ENCODE assay signal across 15 cellular contexts in the genomic region with DNA sequence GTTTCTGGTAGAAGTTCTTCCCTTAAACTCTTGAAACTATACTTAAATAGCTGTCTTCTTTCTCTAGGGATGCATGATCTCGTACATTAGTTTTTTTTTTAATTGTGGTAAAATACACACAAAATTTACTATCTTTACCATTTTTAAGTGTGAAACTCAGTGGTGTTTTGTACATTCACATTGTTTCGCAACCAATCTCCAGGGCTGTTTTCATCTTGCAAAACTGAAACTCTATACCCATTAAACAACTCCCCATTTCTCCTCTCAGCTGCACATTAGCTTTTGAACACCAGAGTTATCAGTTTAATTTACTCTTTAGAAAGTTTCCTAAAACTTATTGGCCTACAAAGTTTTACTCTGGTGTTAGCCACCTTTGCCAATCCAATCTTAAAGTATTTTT.
"Had no signal": no experiment of that assay in that cellular context is flagged by ENCODE, and none has a peak within 500 bp of the region (broad histone marks: within the 10 kb centered on the region; RNA-seq: fewer than 3 reads in every experiment).

No MANE protein-coding gene starts in this region.

- DNase-seq: activated CD4-positive, alpha-beta T cell treated with anti-CD3 and anti-CD28 coated beads for 4 hours; activated CD8-positive, alpha-beta memory T cell treated with anti-CD3 and anti-CD28 coated beads, Interleukin-2, amount 50 U/mL, for 48 hours; activated CD8-positive, alpha-beta T cell treated with anti-CD3 and anti-CD28 coated beads, Interleukin-2, amount 10 ng/mL, durations not matched to agents 7 days and 5 days; activated naive CD4-positive, alpha-beta T cell treated with Interleukin-2 at 50 U/mL for 16 hours; caudate nucleus; effector memory CD4-positive, alpha-beta T cell; hypothalamus; lower lobe of right lung; naive B cell; stomach; thyroid gland had no signal

- H3K4me1 ChIP-seq: lower lobe of right lung, stomach, thyroid gland had no signal

- ATAC-seq: activated CD8-positive, alpha-beta T cell treated with anti-CD3 and anti-CD28 coated beads, Interleukin-2, amount 10 ng/mL, durations not matched to agents 7 days and 5 days; lower lobe of right lung had no signal

- H3K36me3 ChIP-seq: lower lobe of right lung, stomach, thyroid gland had no signal

- H3K4me3 ChIP-seq: coronary artery, lower lobe of right lung, skin epidermis, stomach, thyroid gland had no signal

- H3K27me3 ChIP-seq: stomach, thyroid gland had no signal

- H3K27ac ChIP-seq: coronary artery, epithelial cell of prostate, lower lobe of right lung, skin epidermis, stomach, thyroid gland had no signal

- H3K9me3 ChIP-seq: lower lobe of right lung, stomach, thyroid gland had no signal

- FAIRE-seq: urothelium cell line had no signal
